Comparison of ENCODE assay signal across 7 cellular contexts in genomic region chr1:31064685-31065309, GRCh38. TPM values are rescaled to one million over a fixed set of nuclear protein-coding genes. Genes with fewer than 3 reads are reported as not detected.
DNase-seq lines count a peak whose midpoint lies in the region; ATAC-seq and TF ChIP-seq lines count a peak whose summit lies in the region.

No MANE protein-coding gene starts in this region.

- DNase-seq in EL (peak; percentile 36), HAP-1 (ENCODE audit: low spot score in 2 of 2) (peak; percentile 25 to 35), Peyer's patch (peak in 2 of 3 donors; percentile 29 to 59), lower leg skin (ENCODE audit: low spot score in 2 of 2) (no peak), suprapubic skin (ENCODE audit: low spot score in 2 of 2) (no peak)

- no peak for TF ChIP-seq EP300 in suprapubic skin (IDR thresholded peaks at IDR 0.05)

- TF ChIP-seq CTCF in Peyer's patch (IDR thresholded peaks at IDR 0.05) (no peak), lower leg skin (IDR thresholded peaks at IDR 0.05) (no peak), suprapubic skin (IDR thresholded peaks at IDR 0.05) (no peak)

- ATAC-seq in HG03457 (IDR thresholded peaks at IDR 0.05; ENCODE audit: unreplicated experiment): no peak

- H3K27me3 ChIP-seq in HAP-1 (ENCODE audit: low read depth) (no peaks in the 10 kb centered on the region), Peyer's patch (no peaks in the 10 kb centered on the region), suprapubic skin (no peaks in the 10 kb centered on the region)

- intact Hi-C loops in lower leg skin (cut with DNase I; ENCODE audit: low total_unique reads): no loop called here

- H3K36me3 ChIP-seq in HAP-1 (replicated peaks) (peaks cover 10% of the 10 kb centered on the region), Peyer's patch (no peaks in the 10 kb centered on the region), suprapubic skin (no peaks in the 10 kb centered on the region)

- H3K4me1 ChIP-seq in HAP-1 (peaks cover 17% of the 10 kb centered on the region), Peyer's patch (peaks cover 0 to 42% (median 10%) of the 10 kb centered on the region in 4 donors), suprapubic skin (peaks cover 42% of the 10 kb centered on the region)

- TF ChIP-seq POLR2A in Peyer's patch (IDR thresholded peaks at IDR 0.05): no peak
- no peak for TF ChIP-seq POLR2A in lower leg skin (IDR thresholded peaks at IDR 0.05)
- no peak for TF ChIP-seq POLR2A in suprapubic skin (IDR thresholded peaks at IDR 0.05)

- H3K4me3 ChIP-seq in HAP-1 (peak overlapping the region; percentile 77), Peyer's patch (peak overlapping the region; percentile 60 to 81 (median 68)), lower leg skin (ENCODE audit: low read depth, poor library complexity, severe bottlenecking) (peak overlapping the region; percentile 58), suprapubic skin (peak overlapping the region; percentile 80)

- H3K27ac ChIP-seq in Peyer's patch (peak overlapping the region; percentile 82 to 94 (median 90)), cingulate gyrus (ENCODE audit: low read depth, low read length) (peak overlapping the region; percentile 90), suprapubic skin (peak overlapping the region; percentile 98)

- H3K9me3 ChIP-seq in HAP-1: no peaks in the 10 kb centered on the region
- H3K9me3 ChIP-seq in Peyer's patch: no peaks in the 10 kb centered on the region
- no peaks in the 10 kb centered on the region for H3K9me3 ChIP-seq in suprapubic skin

- 0 to 1% methylated on average over 20 of the region's 20 CpGs for WGBS in lower leg skin, 2 donors
- WGBS in suprapubic skin: under 1% methylated on average over 20 of the region's 20 CpGs

- in situ Hi-C loops in HAP-1 (cut with MboI; ENCODE audit: low sequenced_read_pairs): no loop called here

RNA-seq across cellular contexts. Expression of gene PUM1, which starts 0.7 kb away (rescaled TPM):
- total RNA-seq in Peyer's patch (100 to 1,000 TPM in 1 of 4 donors, 10 to 100 TPM in 3; 61.6 to 109 (median 76.9) TPM), lower leg skin (100 to 1,000 TPM in 3 of 4 donors, 10 to 100 TPM in 1; 83.2 to 118 (median 106) TPM), suprapubic skin (100 to 1,000 TPM; 100 to 132 (median 110) TPM)

Comparison
In these comparisons a context has a peak if more than half of its experiments do, and no peak if none do; other contexts are left out.
1. DNase-seq: peak in EL (single experiment), HAP-1 (2 of 2) and Peyer's patch (2 of 3); none in lower leg skin (0 of 2) and suprapubic skin (0 of 2).
2. Peak in every context shown above with its lines, with median percentiles within 50 percentile points of each other: H3K4me3 ChIP-seq and H3K27ac ChIP-seq.